15 cellular contexts compared by ENCODE assay signal in the genomic region with DNA sequence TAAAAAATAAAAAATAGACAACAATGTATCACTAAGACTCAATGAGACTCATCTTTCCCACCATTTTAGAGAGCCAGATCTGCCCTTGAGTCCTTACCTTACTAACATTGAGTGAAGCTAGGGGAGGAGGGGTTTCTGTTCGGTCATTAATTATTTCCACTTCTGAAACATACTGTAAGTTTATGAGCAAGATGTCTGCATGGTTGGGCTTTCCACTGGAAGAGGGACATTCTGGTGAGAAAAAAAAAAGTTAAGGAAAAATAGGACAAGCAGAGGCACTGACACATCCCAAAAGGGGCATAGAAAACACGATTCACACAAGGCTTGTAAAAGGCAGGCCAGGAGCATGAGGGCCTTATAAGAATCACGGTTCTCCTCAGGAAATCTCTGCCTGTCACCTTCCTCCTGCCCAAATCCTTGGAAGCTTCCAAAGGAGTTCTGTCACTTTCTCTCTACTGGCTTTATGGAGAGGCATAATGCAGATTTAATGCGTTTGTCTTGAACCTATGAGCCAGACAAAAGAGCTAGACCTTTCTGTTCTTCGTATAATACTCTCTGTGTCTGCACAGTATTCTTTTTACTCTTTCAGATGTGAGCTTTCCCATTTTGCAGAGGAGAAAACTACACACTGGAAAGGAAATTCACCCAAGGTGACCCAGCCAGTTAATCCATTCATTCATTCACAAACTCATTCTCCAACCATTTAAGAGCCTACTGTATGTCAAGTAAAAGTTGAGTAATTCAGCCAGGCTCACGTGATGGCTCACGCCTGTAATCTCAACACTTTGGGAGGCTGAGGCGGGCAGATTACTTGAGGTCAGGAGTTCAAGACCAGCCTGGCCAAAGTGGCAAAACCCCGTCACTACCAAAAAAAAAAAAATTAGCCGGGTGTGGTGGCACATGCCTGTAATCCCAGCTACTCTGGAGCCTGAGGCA. TPM values are rescaled to one million over a fixed set of nuclear protein-coding genes. Genes with fewer than 3 reads are reported as not detected.
DNase-seq lines count a peak whose midpoint lies in the region; ATAC-seq, FAIRE-seq and TF ChIP-seq lines count a peak whose summit lies in the region.
"Had no signal": no experiment of that assay in that cellular context is flagged by ENCODE, and none has a peak within 500 bp of the region (broad histone marks: within the 10 kb centered on the region; RNA-seq: fewer than 3 reads in every experiment).

No MANE protein-coding gene starts in this region.

- H3K9me3 Mint-ChIP-seq in stimulated activated naive CD8-positive, alpha-beta T cell treated with anti-CD3 and anti-CD28 coated beads, Interleukin-15, amount 100 ng/mL, for 72 hours: no peaks in the 10 kb centered on the region

- peak overlapping the region; percentile 6 to 86 for H3K27ac Mint-ChIP-seq in stimulated activated naive CD8-positive, alpha-beta T cell treated with anti-CD3 and anti-CD28 coated beads, Interleukin-15, amount 100 ng/mL, for 72 hours

- H3K9me3 ChIP-seq in cardiac muscle cell (ENCODE audit: low read depth) (no peaks in the 10 kb centered on the region), SK-N-MC (ENCODE audit: low read depth, low read length) (no peaks in the 10 kb centered on the region), endothelial cell of umbilical vein (replicated peaks; ENCODE audit: control insufficient read depth, insufficient read depth, low read length) (no peaks in the 10 kb centered on the region), testis (no peaks in the 10 kb centered on the region)
- H3K9me3 ChIP-seq: heart left ventricle, lower lobe of right lung, prostate gland had no signal

- intact Hi-C loops in left cardiac atrium (cut with DNase I): loop anchor here in 1 of 2 donors (5.0 kb wide), 1 partner anchor 58 kb away; a partner anchor contains a TSS
- intact Hi-C loops in endothelial cell of umbilical vein (cut with micrococcal nuclease): no loop called here
- intact Hi-C loops in lower leg skin (cut with DNase I; ENCODE audit: low total_unique reads): no loop called here
- intact Hi-C loops in testis (cut with DNase I; ENCODE audit: low total_unique reads): loop anchor here (10.0 kb wide), 1 partner anchor 51 kb away; no protein-coding TSS in a partner anchor

- H3K4me1 Mint-ChIP-seq in stimulated activated naive CD8-positive, alpha-beta T cell treated with anti-CD3 and anti-CD28 coated beads, Interleukin-15, amount 100 ng/mL, for 72 hours: peaks cover 60% of the 10 kb centered on the region

- TF ChIP-seq POLR2A in endothelial cell of umbilical vein (IDR thresholded peaks at IDR 0.05; ENCODE audit: low read depth, low read length) (no peak), lower leg skin (IDR thresholded peaks at IDR 0.05) (no peak), testis (IDR thresholded peaks at IDR 0.05) (no peak)

- POLR2A ChIA-PET in endothelial cell of umbilical vein (lab: Charles Lee): no interaction called here

- BruUV-seq in endothelial cell of umbilical vein (replicated peaks; lab: Mats Ljungman, UMichigan): TSS peak; percentile 11

- no peaks in the 10 kb centered on the region for H4K20me1 ChIP-seq in endothelial cell of umbilical vein (replicated peaks; ENCODE audit: control insufficient read depth, extremely low read depth, insufficient read depth, low read length)

- H3K79me2 ChIP-seq in endothelial cell of umbilical vein (ENCODE audit: control insufficient read depth, insufficient read depth, low read length): peaks cover 70% of the 10 kb centered on the region

- H2AFZ ChIP-seq in endothelial cell of umbilical vein (ENCODE audit: low read depth, low read length): no peak overlapping the region

- peak; percentile 72 for FAIRE-seq in endothelial cell of umbilical vein (lab: Jason Lieb, UNC)
- FAIRE-seq: G401.6 had no signal

- ATAC-seq in left cardiac atrium (no peak), HG02678 (IDR thresholded peaks at IDR 0.05; ENCODE audit: unreplicated experiment) (no peak)
- no peak for ATAC-seq in stimulated activated naive CD8-positive, alpha-beta T cell treated with anti-CD3 and anti-CD28 coated beads, Interleukin-15, amount 100 ng/mL, for 72 hours
- ATAC-seq: heart left ventricle, lower lobe of right lung had no signal

- H3K4me1 ChIP-seq in cardiac muscle cell (ENCODE audit: low read depth): peaks cover 6% of the 10 kb centered on the region
- H3K4me1 ChIP-seq in endothelial cell of umbilical vein (ENCODE audit: control insufficient read depth, extremely low read depth, insufficient read depth, low read length): peaks cover 15% of the 10 kb centered on the region
- peaks cover 12% of the 10 kb centered on the region for H3K4me1 ChIP-seq in testis

- H3K27me3 ChIP-seq in cardiac muscle cell (no peaks in the 10 kb centered on the region), endothelial cell of umbilical vein (ENCODE audit: control insufficient read depth in 2 of 2, insufficient read depth in 2 of 2, low read length in 2 of 2) (no peaks in the 10 kb centered on the region), testis (no peaks in the 10 kb centered on the region)
- H3K27me3 ChIP-seq: heart left ventricle had no signal

- DNase-seq in cardiac muscle cell (ENCODE audit: low read depth in 1 of 2, low spot score in 1 of 2): no peak
- DNase-seq in left cardiac atrium: no peak
- no peak for DNase-seq in SK-N-MC (ENCODE audit: low read depth, low spot score)
- DNase-seq in endothelial cell of umbilical vein (ENCODE audit: low read depth, low spot score): no peak
- no peak for DNase-seq in stimulated activated naive CD8-positive, alpha-beta T cell treated with anti-CD3 and anti-CD28 coated beads, Interleukin-15, amount 100 ng/mL, for 72 hours
- DNase-seq in lower leg skin (ENCODE audit: low spot score in 2 of 2): no peak
- DNase-seq in testis: no peak
- DNase-seq: AML-193; Kasumi-1; lower lobe of right lung; stimulated activated naive CD4-positive, alpha-beta T cell had no signal

- H3K36me3 ChIP-seq in cardiac muscle cell (peaks cover 20% of the 10 kb centered on the region), SK-N-MC (ENCODE audit: insufficient read depth, low read length) (peaks cover 46% of the 10 kb centered on the region), endothelial cell of umbilical vein (ENCODE audit: control insufficient read depth in 2 of 2, extremely low read depth in 1 of 2, insufficient read depth in 2 of 2, low read length in 2 of 2) (peaks cover 8 to 15% of the 10 kb centered on the region in 2 experiments), testis (ENCODE audit: low read depth, missing control alignments) (no peaks in the 10 kb centered on the region)
- H3K36me3 ChIP-seq: prostate gland had no signal

- H3K27ac ChIP-seq in cardiac muscle cell: peak overlapping the region; percentile 4
- peak overlapping the region; percentile 75 for H3K27ac ChIP-seq in SK-N-MC
- H3K27ac ChIP-seq in endothelial cell of umbilical vein (ENCODE audit: insufficient read depth, low read depth, low read length): no peak overlapping the region
- H3K27ac ChIP-seq in testis: no peak overlapping the region
- H3K27ac ChIP-seq: lower lobe of right lung, prostate gland had no signal

- no peaks in the 10 kb centered on the region for H3K27me3 Mint-ChIP-seq in stimulated activated naive CD8-positive, alpha-beta T cell treated with anti-CD3 and anti-CD28 coated beads, Interleukin-15, amount 100 ng/mL, for 72 hours

- dilution Hi-C loops in endothelial cell of umbilical vein (cut with MboI; ENCODE audit: extremely low pct_ligation_motif_present, low sequenced_read_pairs): no loop called here

- 57 to 69% methylated on average over 10 of the region's 10 CpGs for WGBS in lower leg skin, 2 donors
- WGBS in testis, 2 donors: 51 to 60% methylated on average over 10 of the region's 10 CpGs

- no peak for TF ChIP-seq CTCF in cardiac muscle cell (IDR thresholded peaks at IDR 0.05; ENCODE audit: low read depth, low read length)
- TF ChIP-seq CTCF in endothelial cell of umbilical vein (IDR thresholded peaks at IDR 0.05; ENCODE audit: extremely low read depth in 1 of 2, insufficient read depth in 1 of 2, low read depth in 1 of 2, low read length in 2 of 2): no peak
- no peak for TF ChIP-seq CTCF in lower leg skin (IDR thresholded peaks at IDR 0.05)
- no peak for TF ChIP-seq CTCF in testis (IDR thresholded peaks at IDR 0.05)

- CTCF ChIA-PET in endothelial cell of umbilical vein (lab: Charles Lee): interaction anchor here (0.9 to 1.3 kb wide), 3 partner anchors 20 to 104 kb away, joined by 3 to 4 read pairs (median 4); no protein-coding TSS in a partner anchor

- H3K4me3 Mint-ChIP-seq in stimulated activated naive CD8-positive, alpha-beta T cell treated with anti-CD3 and anti-CD28 coated beads, Interleukin-15, amount 100 ng/mL, for 72 hours: peak overlapping the region; percentile 10 to 36

- no peak overlapping the region for H3K4me2 ChIP-seq in endothelial cell of umbilical vein (ENCODE audit: insufficient read depth, low read length)

- no peaks in the 10 kb centered on the region for H3K9me1 ChIP-seq in endothelial cell of umbilical vein (replicated peaks; ENCODE audit: control insufficient read depth, extremely low read depth, insufficient read depth, low read length)

- H3K4me3 ChIP-seq in cardiac muscle cell: no peak overlapping the region
- peak overlapping the region; percentile 24 for H3K4me3 ChIP-seq in SK-N-MC
- H3K4me3 ChIP-seq in endothelial cell of umbilical vein (replicated peaks in 1 of 3; ENCODE audit: insufficient read depth in 1 of 3, low read depth in 1 of 3, low read length in 3 of 3): no peak overlapping the region
- H3K4me3 ChIP-seq in lower leg skin (ENCODE audit: low read depth, poor library complexity, severe bottlenecking): no peak overlapping the region
- H3K4me3 ChIP-seq in testis: no peak overlapping the region
- H3K4me3 ChIP-seq: heart left ventricle, lower lobe of right lung, prostate gland had no signal

- H3K9ac ChIP-seq in SK-N-MC (ENCODE audit: insufficient read length): peak overlapping the region; percentile 35
- H3K9ac ChIP-seq in endothelial cell of umbilical vein (replicated peaks; ENCODE audit: extremely low read depth, insufficient read depth, low read length): no peak overlapping the region

RNA-seq across cellular contexts. Expression of a gene that starts 2.5 kb away (rescaled TPM):
- total RNA-seq in cardiac muscle cell (31.0 and 45.3 TPM in 2 replicates), left cardiac atrium (10 to 100 TPM; 39.4 to 57.5 TPM), endothelial cell of umbilical vein (68.9 and 73.5 TPM in 2 replicates), lower leg skin (10 to 100 TPM; 15.0 to 31.7 (median 19.0) TPM), testis (10 to 100 TPM; 52.7 to 74.4 TPM)
- polyA plus RNA-seq in cardiac muscle cell (46.5 and 60.7 TPM in 2 replicates), endothelial cell of umbilical vein (34.3 and 36.5 TPM in 2 replicates), testis (ENCODE audit: insufficient read depth, low read depth, low replicate concordance) (57.6 TPM)
- 40.7 and 40.9 TPM in 2 replicates for polyA plus RNA-seq in endothelial cell of umbilical vein (2011; cell fraction: cytosol; rRNA removed)
- 28.0 and 28.8 TPM in 2 replicates for polyA plus RNA-seq in endothelial cell of umbilical vein (2011; cell fraction: nucleus; rRNA removed)
- polyA plus RNA-seq in endothelial cell of umbilical vein (2012): 42.4 and 52.8 TPM in 2 replicates
- 48.4 and 50.5 TPM in 2 replicates for polyA minus RNA-seq in endothelial cell of umbilical vein
- polyA minus RNA-seq in endothelial cell of umbilical vein (2011; cell fraction: cytosol; rRNA and poly(A)+ RNA removed): 43.3 TPM
- polyA minus RNA-seq in endothelial cell of umbilical vein (2011; cell fraction: nucleus; rRNA and poly(A)+ RNA removed): 22.7 and 26.0 TPM in 2 replicates

RNA-seq across cellular contexts. Expression of a gene that starts 6.6 kb away (rescaled TPM):
- 93.1 and 95.3 TPM in 2 replicates for total RNA-seq in cardiac muscle cell
- polyA plus RNA-seq in cardiac muscle cell: 162 and 234 TPM in 2 replicates
- 10 to 100 TPM; 32.9 to 44.4 TPM for total RNA-seq in left cardiac atrium
- 74.1 and 78.4 TPM in 2 replicates for total RNA-seq in endothelial cell of umbilical vein
- polyA plus RNA-seq in endothelial cell of umbilical vein: 194 and 277 TPM in 2 replicates
- 113 and 123 TPM in 2 replicates for polyA plus RNA-seq in endothelial cell of umbilical vein (2011; cell fraction: cytosol; rRNA removed)
- 41.9 and 49.3 TPM in 2 replicates for polyA plus RNA-seq in endothelial cell of umbilical vein (2011; cell fraction: nucleus; rRNA removed)
- polyA plus RNA-seq in endothelial cell of umbilical vein (2012): 110 and 116 TPM in 2 replicates
- polyA minus RNA-seq in endothelial cell of umbilical vein: 158 and 188 TPM in 2 replicates
- 79.5 TPM for polyA minus RNA-seq in endothelial cell of umbilical vein (2011; cell fraction: cytosol; rRNA and poly(A)+ RNA removed)
- 31.0 and 31.3 TPM in 2 replicates for polyA minus RNA-seq in endothelial cell of umbilical vein (2011; cell fraction: nucleus; rRNA and poly(A)+ RNA removed)
- 10 to 100 TPM; 10.9 to 14.8 (median 12.1) TPM for total RNA-seq in lower leg skin
- 10 to 100 TPM; 58.0 to 85.5 TPM for total RNA-seq in testis
- 109 TPM for polyA plus RNA-seq in testis (ENCODE audit: insufficient read depth, low read depth, low replicate concordance)

RNA-seq across cellular contexts. Expression of a gene that starts 49.2 kb away (rescaled TPM):
- total RNA-seq in cardiac muscle cell (37.5 and 65.8 TPM in 2 replicates), left cardiac atrium (10 to 100 TPM; 16.1 to 17.5 TPM), endothelial cell of umbilical vein (29.4 and 30.4 TPM in 2 replicates), lower leg skin (10 to 100 TPM; 28.4 to 48.0 (median 41.2) TPM), testis (10 to 100 TPM; 38.4 to 63.3 TPM)
- polyA plus RNA-seq in cardiac muscle cell (22.5 and 40.6 TPM in 2 replicates), endothelial cell of umbilical vein (60.2 and 61.6 TPM in 2 replicates), testis (ENCODE audit: insufficient read depth, low read depth, low replicate concordance) (51.1 TPM)
- 38.8 and 43.5 TPM in 2 replicates for polyA plus RNA-seq in endothelial cell of umbilical vein (2011; cell fraction: cytosol; rRNA removed)
- 17.7 and 18.3 TPM in 2 replicates for polyA plus RNA-seq in endothelial cell of umbilical vein (2011; cell fraction: nucleus; rRNA removed)
- polyA plus RNA-seq in endothelial cell of umbilical vein (2012): 25.0 and 34.0 TPM in 2 replicates
- 41.6 and 43.0 TPM in 2 replicates for polyA minus RNA-seq in endothelial cell of umbilical vein
- polyA minus RNA-seq in endothelial cell of umbilical vein (2011; cell fraction: cytosol; rRNA and poly(A)+ RNA removed): 20.9 TPM
- 7.6 and 10.1 TPM in 2 replicates for polyA minus RNA-seq in endothelial cell of umbilical vein (2011; cell fraction: nucleus; rRNA and poly(A)+ RNA removed)

RNA-seq across cellular contexts. Expression of a gene that starts 59.5 kb away (rescaled TPM):
- total RNA-seq in cardiac muscle cell: 164 and 300 TPM in 2 replicates
- 94.1 and 209 TPM in 2 replicates for polyA plus RNA-seq in cardiac muscle cell
- 10 to 100 TPM; 39.2 to 57.9 TPM for total RNA-seq in left cardiac atrium
- 40.2 and 40.4 TPM in 2 replicates for total RNA-seq in endothelial cell of umbilical vein
- 35.4 and 40.0 TPM in 2 replicates for polyA plus RNA-seq in endothelial cell of umbilical vein
- polyA plus RNA-seq in endothelial cell of umbilical vein (2011; cell fraction: cytosol; rRNA removed): 22.2 and 28.4 TPM in 2 replicates
- 31.7 and 40.2 TPM in 2 replicates for polyA plus RNA-seq in endothelial cell of umbilical vein (2011; cell fraction: nucleus; rRNA removed)
- polyA plus RNA-seq in endothelial cell of umbilical vein (2012): 12.7 and 20.4 TPM in 2 replicates
- polyA minus RNA-seq in endothelial cell of umbilical vein: 39.3 and 54.8 TPM in 2 replicates
- 27.1 TPM for polyA minus RNA-seq in endothelial cell of umbilical vein (2011; cell fraction: cytosol; rRNA and poly(A)+ RNA removed)
- 15.8 and 25.9 TPM in 2 replicates for polyA minus RNA-seq in endothelial cell of umbilical vein (2011; cell fraction: nucleus; rRNA and poly(A)+ RNA removed)
- total RNA-seq in lower leg skin: 100 to 1,000 TPM; 179 to 208 (median 190) TPM
- total RNA-seq in testis: 100 to 1,000 TPM in 1 of 2 donors, 10 to 100 TPM in 1; 94.1 to 141 TPM
- 43.3 TPM for polyA plus RNA-seq in testis (ENCODE audit: insufficient read depth, low read depth, low replicate concordance)

RNA-seq across cellular contexts. Expression of a gene that starts 59.5 kb away (rescaled TPM):
- total RNA-seq in cardiac muscle cell (4.2 and 6.1 TPM in 2 replicates), left cardiac atrium (1 to 10 TPM; 1.3 to 1.4 TPM), endothelial cell of umbilical vein (5.8 and 6.1 TPM in 2 replicates), lower leg skin (1 to 10 TPM; 3.2 to 4.9 (median 3.6) TPM), testis (1 to 10 TPM; 2.5 to 3.1 TPM)
- polyA plus RNA-seq in cardiac muscle cell (5.1 and 8.5 TPM in 2 replicates), endothelial cell of umbilical vein (3.3 and 3.7 TPM in 2 replicates), testis (ENCODE audit: insufficient read depth, low read depth, low replicate concordance) (6.5 TPM)
- polyA plus RNA-seq in endothelial cell of umbilical vein (2011; cell fraction: cytosol; rRNA removed): 2.1 and 2.4 TPM in 2 replicates
- 1.8 and 1.9 TPM in 2 replicates for polyA plus RNA-seq in endothelial cell of umbilical vein (2011; cell fraction: nucleus; rRNA removed)
- polyA plus RNA-seq in endothelial cell of umbilical vein (2012): 1.3 and 1.7 TPM in 2 replicates
- 1.3 and 1.8 TPM in 2 replicates for polyA minus RNA-seq in endothelial cell of umbilical vein
- 0.92 TPM for polyA minus RNA-seq in endothelial cell of umbilical vein (2011; cell fraction: cytosol; rRNA and poly(A)+ RNA removed)
- polyA minus RNA-seq in endothelial cell of umbilical vein (2011; cell fraction: nucleus; rRNA and poly(A)+ RNA removed): 0.96 and 1.9 TPM in 2 replicates

Comparison
In these comparisons a context has a peak if more than half of its experiments do, and no peak if none do; other contexts are left out.
1. H3K27ac ChIP-seq: peak in cardiac muscle cell (single experiment) and SK-N-MC (single experiment); none in endothelial cell of umbilical vein (single experiment) and testis (0 of 2).